In the genomic region with DNA sequence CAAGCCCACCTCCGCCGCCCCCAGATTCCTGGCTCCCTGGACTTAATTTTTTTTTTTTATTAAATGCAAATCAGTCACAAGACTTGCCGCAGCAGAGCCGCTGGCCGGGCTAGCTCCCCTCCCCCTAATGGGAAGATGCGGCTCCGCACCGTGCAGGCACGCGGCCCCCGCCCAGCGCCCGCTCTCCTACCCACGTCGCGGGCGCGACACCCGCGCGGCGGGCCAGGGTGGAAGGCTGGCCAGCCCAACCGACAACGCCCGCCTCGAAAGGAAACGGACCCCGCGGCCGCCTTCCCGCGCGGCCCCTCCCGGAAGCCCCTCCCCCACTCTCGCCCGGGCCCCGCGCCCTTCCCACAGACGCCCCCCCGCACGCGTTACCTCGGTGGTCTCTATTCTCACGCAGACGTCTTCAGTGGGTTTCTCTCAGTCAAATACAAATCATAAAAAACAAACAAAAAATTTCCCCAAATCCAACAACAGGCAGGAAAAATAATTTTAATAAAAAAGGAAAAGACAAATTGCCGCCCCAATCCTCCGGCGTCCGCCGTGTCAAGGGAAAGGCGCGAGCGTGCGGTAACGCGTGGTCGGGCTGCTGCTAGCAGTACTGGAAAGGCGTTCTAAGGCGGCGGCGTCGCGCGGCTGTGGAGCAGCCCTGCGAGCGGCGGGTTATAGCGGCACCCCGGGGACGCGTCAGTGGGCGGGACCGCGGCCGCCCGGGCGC, we compare ENCODE assay signal across 8 cellular contexts. TPM values are rescaled to one million over a fixed set of nuclear protein-coding genes. Genes with fewer than 3 reads are reported as not detected.
DNase-seq lines count a peak whose midpoint lies in the region; ATAC-seq, FAIRE-seq and TF ChIP-seq lines count a peak whose summit lies in the region.

A gene (minus strand): TSS at position 643 of the 721 bp plus-strand sequence. CDS start 1,480 bp downstream, outside the sequence.

- FAIRE-seq in kidney (lab: Jason Lieb, UNC) = no peak

- H3K4me1 ChIP-seq in kidney (ENCODE audit: control insufficient read depth in 1 of 2, insufficient read depth in 1 of 2, low read depth in 1 of 2, low read length in 2 of 2) = peaks cover 19 to 27% of the 10 kb centered on the region in 2 donors

- H3K9ac ChIP-seq in kidney (ENCODE audit: low read length in 2 of 2) = peak within 1 kb of the TSS; percentile 80 to 95

- H3K4me3 ChIP-seq in AG04450 (ENCODE audit: low read depth, low read length) = peak within 1 kb of the TSS; percentile 95
- H3K4me3 ChIP-seq in kidney (ENCODE audit: low read length in 2 of 2) = peak within 1 kb of the TSS; percentile 76 to 96

- H3K36me3 ChIP-seq in kidney (ENCODE audit: control insufficient read depth in 1 of 2, insufficient read depth in 2 of 2, low read length in 2 of 2) = peaks cover 17 to 27% of the 10 kb centered on the region in 2 donors

- DNase-seq in AG04450 (ENCODE audit: low read depth, low spot score) = no peak
- DNase-seq in NCI-H345 (lab: John Stamatoyannopoulos, UW) = peak; percentile 69
- peak; percentile 96 for DNase-seq in activated CD4-positive, alpha-beta T cell treated with anti-CD3 and anti-CD28 coated beads for 1 hour
- DNase-seq in cerebellar nuclear complex (lab: John Stamatoyannopoulos, UW) = peak; percentile 54 to 89
- peak; percentile 100 for DNase-seq in kidney
- DNase-seq in stimulated activated CD4-positive, alpha-beta T cell treated with anti-CD3 and anti-CD28 coated beads, Interleukin-15, amount 100 ng/mL, for 24 hours = peak; percentile 98

- TF ChIP-seq CTCF in AG04450 (IDR thresholded peaks at IDR 0.05; ENCODE audit: low read depth, low read length) (no peak), kidney (IDR thresholded peaks at IDR 0.05; ENCODE audit: borderline replicate concordance, extremely low read depth, insufficient read depth) (no peak)

- H3K27me3 ChIP-seq in AG04450 (ENCODE audit: control insufficient read depth, insufficient read depth, low read length) = no peaks in the 10 kb centered on the region

- CTCF ChIA-PET in AG04450 (lab: Charles Lee) = no interaction called here

- intact Hi-C loops in kidney (cut with DNase I) = no loop called here

- peaks cover 5% of the 10 kb centered on the region; the same call in 1 of the 2 replicates for H3K9me3 ChIP-seq in AG04450 (ENCODE audit: control insufficient read depth, insufficient read depth, low read length)
- H3K9me3 ChIP-seq in kidney (ENCODE audit: control insufficient read depth in 1 of 2, low read length in 2 of 2) = no peaks in the 10 kb centered on the region

- ATAC-seq in GM18867 (IDR thresholded peaks at IDR 0.05; ENCODE audit: unreplicated experiment) = peak; percentile 87
- ATAC-seq in HG03095 (IDR thresholded peaks at IDR 0.05; ENCODE audit: unreplicated experiment) = peak; percentile 91

- H3K27ac ChIP-seq in AG04450 (ENCODE audit: low read depth, low read length) (peak within 1 kb of the TSS; percentile 98), kidney (ENCODE audit: low read depth in 2 of 2, low read length in 2 of 2) (peak within 1 kb of the TSS; percentile 98)

- POLR2A ChIA-PET in AG04450 (lab: Yijun Ruan, JAX) = interaction anchor here (0.5 to 2.8 kb wide), 22 partner anchors 11 to 334 kb away, joined by 3 to 31 read pairs (median 3); no protein-coding TSS in a partner anchor

RNA-seq across cellular contexts. Expression of the gene that starts here (rescaled TPM):
- polyA plus RNA-seq in AG04450 (2011; rRNA removed) (520 and 749 TPM in 2 replicates), kidney (ENCODE audit: insufficient read depth, low read depth, low replicate concordance) (38.6 TPM)
- polyA minus RNA-seq in AG04450 (2011; rRNA and poly(A)+ RNA removed) = 432 and 681 TPM in 2 replicates
- 189 TPM for total RNA-seq in kidney

Comparison
In these comparisons a context has a peak if more than half of its experiments do, and no peak if none do; other contexts are left out.
1. RNA of the gene that starts here (polyA plus RNA-seq): 520 to 749 TPM in AG04450; 38.6 TPM in kidney (single experiment); every median in the first group is over 10 times any median in the second.